In genomic region chr4:1082215-1083182, GRCh38 we compare ENCODE assay signal across 7 cellular contexts. TPM values are rescaled to one million over a fixed set of nuclear protein-coding genes. Genes with fewer than 3 reads are reported as not detected.
DNase-seq lines count a peak whose midpoint lies in the region; ATAC-seq and TF ChIP-seq lines count a peak whose summit lies in the region.

No MANE protein-coding gene starts in this region.

- ATAC-seq in heart right ventricle: peak; percentile 43 to 96 (median 60)
- peak; percentile 70 for ATAC-seq in stimulated activated memory B cell treated with anti-CD40 and anti-IgM and Interleukin-4, amounts not matched to agents 10 μg/mL and 1 μg/mL and 100 μg/mL, for 72 hours

- H3K27me3 ChIP-seq in SK-N-SH (ENCODE audit: insufficient read depth): peaks cover 51% of the 10 kb centered on the region
- peaks cover 0 to 56% (median 33%) of the 10 kb centered on the region in 7 donors for H3K27me3 ChIP-seq in heart right ventricle

- peak overlapping the region; percentile 50; the same call in 1 of the 2 replicates for H2AFZ ChIP-seq in SK-N-SH (ENCODE audit: low read depth)

- H4K20me1 ChIP-seq in SK-N-SH (ENCODE audit: insufficient read depth): no peaks in the 10 kb centered on the region

- 53% methylated on average over 20 of the region's 29 CpGs for WGBS in SK-N-SH (ENCODE audit: low lambda C conversion rate)
- 74 to 81% methylated on average over 29 of the region's 29 CpGs for WGBS in heart right ventricle, 2 donors

- TF ChIP-seq CTCF in SK-N-SH (IDR thresholded peaks at IDR 0.05) (no peak), heart right ventricle (IDR thresholded peaks at IDR 0.05) (no peak)

- POLR2A ChIA-PET in SK-N-SH (lab: Yijun Ruan, JAX): no interaction called here

- intact Hi-C loops in heart right ventricle (cut with DNase I): no loop called here

- H3K9me3 ChIP-seq in SK-N-SH: no peaks in the 10 kb centered on the region
- H3K9me3 ChIP-seq in heart right ventricle: no peaks in the 10 kb centered on the region

- H3K36me3 ChIP-seq in SK-N-SH (replicated peaks in 1 of 2; ENCODE audit: control insufficient read depth in 1 of 2, insufficient read depth in 2 of 2, low read length in 1 of 2) (no peaks in the 10 kb centered on the region), heart right ventricle (no peaks in the 10 kb centered on the region)

- no peak overlapping the region for H3K9ac ChIP-seq in SK-N-SH

- H3K27ac ChIP-seq in SK-N-SH (ENCODE audit: low read depth in 2 of 2, low read length in 1 of 2): no peak overlapping the region
- H3K27ac ChIP-seq in heart right ventricle: no peak overlapping the region

- no peak for TF ChIP-seq EP300 in SK-N-SH (IDR thresholded peaks at IDR 0.05; ENCODE audit: borderline replicate concordance in 1 of 2, low read depth in 1 of 2, low read length in 1 of 2)

- no peaks in the 10 kb centered on the region for H3F3A ChIP-seq in SK-N-SH (replicated peaks; ENCODE audit: insufficient read depth)

- DNase-seq in HUDEP-2 (lab: John Stamatoyannopoulos, UW; ENCODE audit: unreplicated experiment in 76 of 76) (peak in 75 of 76 experiments; percentile 35 to 98 (median 93)), SK-N-SH (no peak), heart right ventricle (peak; percentile 24 to 34), NCI-H2171 treated with DMSO at 0.1 percent for 48 hours (lab: John Stamatoyannopoulos, UW) (no peak), hippocampal formation (lab: John Stamatoyannopoulos, UW) (no peak)
- DNase-seq in activated CD4-positive, CD25-positive, alpha-beta regulatory T cell treated with anti-CD3 and anti-CD28 coated beads, Interleukin-2, amount 50 U/mL, for 72 hours: no peak

- no peaks in the 10 kb centered on the region for H3K36me3 Mint-ChIP-seq in stimulated activated memory B cell treated with anti-CD40 and anti-IgM and Interleukin-4, amounts not matched to agents 10 μg/mL and 1 μg/mL and 100 μg/mL, for 72 hours

- H3K4me2 ChIP-seq in SK-N-SH: peak overlapping the region; percentile 48

- H3K9me3 Mint-ChIP-seq in stimulated activated memory B cell treated with anti-CD40 and anti-IgM and Interleukin-4, amounts not matched to agents 10 μg/mL and 1 μg/mL and 100 μg/mL, for 72 hours: peaks cover 2% of the 10 kb centered on the region

- no peak overlapping the region for H3K4me3 Mint-ChIP-seq in stimulated activated memory B cell treated with anti-CD40 and anti-IgM and Interleukin-4, amounts not matched to agents 10 μg/mL and 1 μg/mL and 100 μg/mL, for 72 hours

- no peaks in the 10 kb centered on the region for H3K79me2 ChIP-seq in SK-N-SH (ENCODE audit: insufficient read depth)

- no peak for TF ChIP-seq RAD21 in SK-N-SH (IDR thresholded peaks at IDR 0.05; ENCODE audit: low read length)

- H3K27ac Mint-ChIP-seq in stimulated activated memory B cell treated with anti-CD40 and anti-IgM and Interleukin-4, amounts not matched to agents 10 μg/mL and 1 μg/mL and 100 μg/mL, for 72 hours: no peak overlapping the region

- H3K4me3 ChIP-seq in SK-N-SH (ENCODE audit: low read depth in 2 of 2, low read length in 1 of 2) (no peak overlapping the region), heart right ventricle (no peak overlapping the region)

- CTCF ChIA-PET in SK-N-SH (lab: Yijun Ruan, JAX): interaction anchor here (1.8 to 2.0 kb wide), 2 partner anchors 9 to 49 kb away, joined by 4 to 7 read pairs; no protein-coding TSS in a partner anchor

- peaks cover 13% of the 10 kb centered on the region for H3K4me1 Mint-ChIP-seq in stimulated activated memory B cell treated with anti-CD40 and anti-IgM and Interleukin-4, amounts not matched to agents 10 μg/mL and 1 μg/mL and 100 μg/mL, for 72 hours

- no peaks in the 10 kb centered on the region; a peak in 1 of 4 replicates for H3K4me1 ChIP-seq in SK-N-SH (ENCODE audit: control insufficient read depth in 1 of 2, insufficient read depth in 2 of 2, low read depth in 1 of 2, low read length in 1 of 2)
- H3K4me1 ChIP-seq in heart right ventricle: peaks cover 0 to 14% (median 0%) of the 10 kb centered on the region in 9 donors

- H3K9me2 ChIP-seq in SK-N-SH: no peaks in the 10 kb centered on the region

- peaks cover 60% of the 10 kb centered on the region for H3K27me3 Mint-ChIP-seq in stimulated activated memory B cell treated with anti-CD40 and anti-IgM and Interleukin-4, amounts not matched to agents 10 μg/mL and 1 μg/mL and 100 μg/mL, for 72 hours

TF ChIP-seq in SK-N-SH, 30 proteins besides CTCF, POLR2A, EP300 and RAD21:
- TF ChIP-seq JUND (IDR thresholded peaks at IDR 0.05) (peak; percentile 24; the same call in 1 of the 2 replicates), NRF1 (IDR thresholded peaks at IDR 0.05; ENCODE audit: low read depth, low read length) (no peak), NFIC (IDR thresholded peaks at IDR 0.05; ENCODE audit: borderline replicate concordance) (peak; percentile 52), ZBTB33 (IDR thresholded peaks at IDR 0.05; ENCODE audit: borderline replicate concordance, low read depth) (no peak), FOSL2 (IDR thresholded peaks at IDR 0.05; ENCODE audit: borderline replicate concordance, low read depth) (peak; percentile 56)

RNA-seq across cellular contexts. Expression of gene RNF212, which starts 30.9 kb away (rescaled TPM):
- polyA plus RNA-seq in SK-N-SH (2012; rRNA removed) (7.0 and 9.3 TPM in 2 replicates), heart right ventricle (under 1 TPM; 0.29 to 0.87 TPM)
- polyA plus RNA-seq in SK-N-SH (2012; cell fraction: cytosol; rRNA removed): 6.6 and 7.1 TPM in 2 replicates
- 21.0 and 25.2 TPM in 2 replicates for polyA plus RNA-seq in SK-N-SH (2012; cell fraction: nucleus; rRNA removed)
- 1 to 10 TPM in 1 of 10 donors, under 1 TPM in 5, not detected in 4; 0.21 to 2.1 (median 0.31) TPM for total RNA-seq in heart right ventricle

Comparison
In these comparisons a context has a peak if more than half of its experiments do, and no peak if none do; other contexts are left out.
1. DNase-seq: peak in HUDEP-2 (75 of 76) and heart right ventricle (2 of 2); none in SK-N-SH (single experiment), NCI-H2171 treated with DMSO at 0.1 percent for 48 hours (single experiment), hippocampal formation (0 of 2) and activated CD4-positive, CD25-positive, alpha-beta regulatory T cell treated with anti-CD3 and anti-CD28 coated beads, Interleukin-2, amount 50 U/mL, for 72 hours (single experiment).